Comparison of ENCODE assay signal across 5 cellular contexts in genomic region chr4:167105857-167106256, GRCh38.
TF ChIP-seq lines count a peak whose summit lies in the region.

No MANE protein-coding gene starts in this region.

TF ChIP-seq in liver, 16 proteins besides CTCF, POLR2A, EP300 and RAD21 (continued from another document):
- TF ChIP-seq REST (IDR thresholded peaks at IDR 0.05): peak; percentile 88
- no peak for TF ChIP-seq GABPA (IDR thresholded peaks at IDR 0.05 in 1 of 2, conservative IDR thresholded peaks at IDR 0.05 in 1 of 2)
- no peak for TF ChIP-seq EGR1 (IDR thresholded peaks at IDR 0.05; ENCODE audit: low read depth in 2 of 2)
- no peak for TF ChIP-seq TAF1 (conservative IDR thresholded peaks at IDR 0.05)

TF ChIP-seq in HepG2, 621 proteins besides CTCF, POLR2A, EP300 and RAD21 (continued from another document):
- TF ChIP-seq ZNF276 (CRISPR knock-in tag; IDR thresholded peaks at IDR 0.05; ENCODE audit: low read depth) (no peak), ZNF329 (CRISPR knock-in tag; IDR thresholded peaks at IDR 0.05; ENCODE audit: low read depth) (no peak), ELF3 (CRISPR knock-in tag; IDR thresholded peaks at IDR 0.05) (no peak), ZBTB33 (CRISPR knock-in tag; IDR thresholded peaks at IDR 0.05) (no peak), E2F2 (CRISPR knock-in tag; IDR thresholded peaks at IDR 0.05; ENCODE audit: borderline replicate concordance) (no peak)

TF ChIP-seq in HCT116, 20 proteins besides CTCF, POLR2A, EP300 and RAD21:
- TF ChIP-seq REST (IDR thresholded peaks at IDR 0.05; ENCODE audit: low read depth) (peak; percentile 37), TCF7L2 (IDR thresholded peaks at IDR 0.05; ENCODE audit: borderline replicate concordance, extremely low read depth, insufficient read depth, insufficient read length) (no peak), EZH2 (IDR thresholded peaks at IDR 0.05) (no peak), ZNF274 (IDR thresholded peaks at IDR 0.05; ENCODE audit: low read depth, low read length) (no peak), EZH2phosphoT487 (IDR thresholded peaks at IDR 0.05; ENCODE audit: borderline replicate concordance) (no peak), JUND (IDR thresholded peaks at IDR 0.05) (no peak), SRF (IDR thresholded peaks at IDR 0.05; ENCODE audit: low read depth) (no peak)
TF ChIP-seq in HCT116: peak in this region for 1.

TF ChIP-seq in Ishikawa, 13 proteins besides CTCF, POLR2A, EP300 and RAD21:
- peak; percentile 79 for TF ChIP-seq REST (IDR thresholded peaks at IDR 0.05; ENCODE audit: low read depth)
- TF ChIP-seq CEBPB (IDR thresholded peaks at IDR 0.05): no peak

TF ChIP-seq in SK-N-SH treated with all-trans-retinoic acid at 6 μM for 48 hours, 23 proteins besides CTCF, POLR2A, EP300 and RAD21 (continued from another document):
- TF ChIP-seq POU6F1 (CRISPR knock-in tag; IDR thresholded peaks at IDR 0.05; ENCODE audit: borderline replicate concordance, low read depth) (no peak), PPARA (CRISPR knock-in tag; IDR thresholded peaks at IDR 0.05; ENCODE audit: borderline replicate concordance) (no peak), CSRNP3 (CRISPR knock-in tag; IDR thresholded peaks at IDR 0.05) (no peak)
